12 cellular contexts compared by ENCODE assay signal in the genomic region with DNA sequence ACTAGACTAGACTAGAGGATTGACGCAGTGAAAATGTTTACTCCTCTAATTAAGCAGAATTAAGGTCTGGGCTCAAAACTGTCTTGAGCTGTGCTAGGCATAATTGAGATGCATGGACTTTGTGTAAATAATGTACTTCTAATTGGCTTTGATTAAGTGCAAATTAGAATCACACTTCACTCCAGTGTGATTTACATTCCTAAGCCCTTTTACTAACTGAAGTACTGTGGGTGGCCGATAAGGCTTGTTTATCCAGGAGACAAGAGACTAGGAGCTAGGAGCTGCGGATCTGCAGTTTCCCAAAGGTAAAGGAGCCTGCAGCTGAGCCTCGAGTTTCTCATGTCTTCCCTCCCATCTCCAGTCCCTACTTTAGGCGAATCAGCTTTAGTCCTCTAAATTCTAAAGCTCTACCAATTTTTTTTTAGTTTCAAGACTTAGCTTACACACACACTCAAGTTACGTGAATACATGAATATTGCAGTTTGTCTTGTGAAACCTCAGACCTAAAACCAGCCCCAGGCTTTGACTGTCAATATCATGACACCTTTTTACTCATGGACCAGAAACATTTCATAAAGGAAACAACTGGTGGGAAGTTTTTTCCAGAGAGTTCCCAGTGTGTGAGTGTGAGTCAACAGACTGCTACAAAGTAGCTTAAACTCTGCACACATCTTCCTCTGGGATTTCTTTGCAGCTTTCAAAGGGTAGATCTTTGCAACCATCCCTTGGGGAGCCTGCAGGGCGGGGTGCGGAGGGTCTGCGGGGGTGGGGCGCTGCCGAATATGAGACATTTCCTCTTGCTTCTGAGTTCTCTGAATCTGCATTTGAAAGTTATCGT.
A peak's percentile ranks its signal among the peaks of the same experiment; 100 is the strongest.
DNase-seq lines count a peak whose midpoint lies in the region; ATAC-seq and TF ChIP-seq lines count a peak whose summit lies in the region.
"Had no signal": no experiment of that assay in that cellular context is flagged by ENCODE, and none has a peak within 500 bp of the region (broad histone marks: within the 10 kb centered on the region; RNA-seq: fewer than 3 reads in every experiment).

No MANE protein-coding gene starts in this region.

- H3K27ac Mint-ChIP-seq in activated CD4-positive, alpha-beta T cell treated with anti-CD3 and anti-CD28 coated beads for 36 hours: no peak overlapping the region
- H3K27ac Mint-ChIP-seq in activated naive CD4-positive, alpha-beta T cell treated with anti-CD3 and anti-CD28 coated beads, Interleukin-2, amount 10 ng/mL, durations not matched to agents 7 days and 5 days: no peak overlapping the region
- H3K27ac Mint-ChIP-seq: activated T-helper 2 cell treated with anti-CD3 and anti-CD28 coated beads, Interferon-gamma antibody, Interleukin-2, Interleukin-4, amounts not matched to agents 10 μg/mL and 5 μg/mL and 100 μg/mL, durations not matched to agents 14 hours and 24 hours and 36 hours; T-helper 17 cell had no signal

- H3K36me3 Mint-ChIP-seq in activated CD4-positive, alpha-beta T cell treated with anti-CD3 and anti-CD28 coated beads for 36 hours (ENCODE audit: low read depth): peaks cover 5% of the 10 kb centered on the region
- H3K36me3 Mint-ChIP-seq in activated naive CD4-positive, alpha-beta T cell treated with anti-CD3 and anti-CD28 coated beads, Interleukin-2, amount 10 ng/mL, durations not matched to agents 7 days and 5 days: no peaks in the 10 kb centered on the region

- peaks cover 8% of the 10 kb centered on the region for H3K4me1 ChIP-seq in NT2/D1 (ENCODE audit: insufficient read depth, insufficient read length)
- H3K4me1 ChIP-seq in right lobe of liver: no peaks in the 10 kb centered on the region

- H3K27me3 Mint-ChIP-seq in activated CD4-positive, alpha-beta T cell treated with anti-CD3 and anti-CD28 coated beads for 36 hours: no peaks in the 10 kb centered on the region
- no peaks in the 10 kb centered on the region for H3K27me3 Mint-ChIP-seq in activated naive CD4-positive, alpha-beta T cell treated with anti-CD3 and anti-CD28 coated beads, Interleukin-2, amount 10 ng/mL, durations not matched to agents 7 days and 5 days
- H3K27me3 Mint-ChIP-seq: T-helper 17 cell had no signal

- POLR2A ChIA-PET in activated CD4-positive, alpha-beta T cell treated with anti-CD3 and anti-CD28 coated beads for 36 hours (lab: Charles Lee): interaction anchor here (1.1 kb wide), 1 partner anchor 63 kb away, joined by 3 read pairs; no protein-coding TSS in a partner anchor

- 73% methylated on average over 11 of the region's 12 CpGs for WGBS in right lobe of liver (ENCODE audit: insufficient coverage, low coverage, low lambda C conversion rate, missing lambda C conversion rate)

- peak; percentile 50 for DNase-seq in activated CD4-positive, alpha-beta T cell treated with anti-CD3 and anti-CD28 coated beads for 36 hours
- DNase-seq in activated CD4-positive, alpha-beta T cell treated with anti-CD3 and anti-CD28 coated beads for 4 hours: no peak
- DNase-seq in NT2/D1 (ENCODE audit: low read depth, low spot score) (peak; percentile 48), fibroblast of villous mesenchyme (ENCODE audit: low read depth) (peak; percentile 96), skeletal muscle cell (ENCODE audit: low read depth) (peak; percentile 96), right lobe of liver (no peak), superior temporal gyrus (ENCODE audit: extremely low spot score) (no peak)
- no peak for DNase-seq in activated naive CD4-positive, alpha-beta T cell treated with anti-CD3 and anti-CD28 coated beads, Interleukin-2, amount 10 ng/mL, durations not matched to agents 7 days and 5 days
- DNase-seq: Karpas-422, NCI-H510A treated with DMSO at 0.1 percent for 48 hours, T-helper 17 cell had no signal

- peaks cover 2% of the 10 kb centered on the region for H3K9me3 Mint-ChIP-seq in activated CD4-positive, alpha-beta T cell treated with anti-CD3 and anti-CD28 coated beads for 36 hours (ENCODE audit: low read depth)
- H3K9me3 Mint-ChIP-seq in activated naive CD4-positive, alpha-beta T cell treated with anti-CD3 and anti-CD28 coated beads, Interleukin-2, amount 10 ng/mL, durations not matched to agents 7 days and 5 days: no peaks in the 10 kb centered on the region

- no peak overlapping the region for H3K9ac ChIP-seq in NT2/D1 (ENCODE audit: insufficient read length, low read depth)

- ATAC-seq in activated CD4-positive, alpha-beta T cell treated with anti-CD3 and anti-CD28 coated beads for 36 hours: peak; percentile 80
- ATAC-seq in right lobe of liver: no peak
- ATAC-seq: T-helper 17 cell had no signal

- H3K4me1 Mint-ChIP-seq in activated CD4-positive, alpha-beta T cell treated with anti-CD3 and anti-CD28 coated beads for 36 hours: peaks cover 20% of the 10 kb centered on the region
- H3K4me1 Mint-ChIP-seq in activated naive CD4-positive, alpha-beta T cell treated with anti-CD3 and anti-CD28 coated beads, Interleukin-2, amount 10 ng/mL, durations not matched to agents 7 days and 5 days: peaks cover 6% of the 10 kb centered on the region
- H3K4me1 Mint-ChIP-seq: T-helper 17 cell had no signal

- no peak overlapping the region for H3K4me3 Mint-ChIP-seq in activated CD4-positive, alpha-beta T cell treated with anti-CD3 and anti-CD28 coated beads for 36 hours
- H3K4me3 Mint-ChIP-seq in activated naive CD4-positive, alpha-beta T cell treated with anti-CD3 and anti-CD28 coated beads, Interleukin-2, amount 10 ng/mL, durations not matched to agents 7 days and 5 days: no peak overlapping the region
- H3K4me3 Mint-ChIP-seq: T-helper 17 cell had no signal

- H3K36me3 ChIP-seq in NT2/D1 (ENCODE audit: insufficient read depth, insufficient read length, low read length): no peaks in the 10 kb centered on the region
- no peaks in the 10 kb centered on the region for H3K36me3 ChIP-seq in right lobe of liver

- no peak for TF ChIP-seq CTCF in fibroblast of villous mesenchyme (IDR thresholded peaks at IDR 0.05; ENCODE audit: insufficient read depth, low read depth, low read length)
- no peak for TF ChIP-seq CTCF in right lobe of liver (IDR thresholded peaks at IDR 0.05)

- no peaks in the 10 kb centered on the region for H3K27me3 ChIP-seq in NT2/D1 (ENCODE audit: insufficient read depth, insufficient read length)
- no peaks in the 10 kb centered on the region for H3K27me3 ChIP-seq in right lobe of liver

- no peak overlapping the region for H3K27ac ChIP-seq in right lobe of liver

- CTCF ChIA-PET in activated CD4-positive, alpha-beta T cell treated with anti-CD3 and anti-CD28 coated beads for 36 hours (lab: Charles Lee): interaction anchor here (0.6 kb wide), 1 partner anchor 1180 kb away, joined by 3 read pairs; no protein-coding TSS in a partner anchor
- CTCF ChIA-PET in activated naive CD4-positive, alpha-beta T cell treated with anti-CD3 and anti-CD28 coated beads, Interleukin-2, amount 10 ng/mL, durations not matched to agents 7 days and 5 days (lab: Charles Lee): no interaction called here

- H3K9me3 ChIP-seq in NT2/D1 (ENCODE audit: insufficient read depth, low read length) (peaks cover 7% of the 10 kb centered on the region), right lobe of liver (no peaks in the 10 kb centered on the region)

- H3K4me3 ChIP-seq in NT2/D1 (ENCODE audit: insufficient read length, low read depth) (no peak overlapping the region), fibroblast of villous mesenchyme (ENCODE audit: low read depth, low read length) (no peak overlapping the region), skeletal muscle cell (ENCODE audit: low read depth, low read length) (no peak overlapping the region), right lobe of liver (no peak overlapping the region)

- no peak for TF ChIP-seq POLR2A in right lobe of liver (IDR thresholded peaks at IDR 0.05)

- intact Hi-C loops in activated CD4-positive, alpha-beta T cell treated with anti-CD3 and anti-CD28 coated beads for 36 hours (cut with DNase I, micrococcal nuclease): no loop called here
- intact Hi-C loops in right lobe of liver (cut with DNase I): no loop called here

Comparison
In these comparisons a context has a peak if more than half of its experiments do, and no peak if none do; other contexts are left out.
1. DNase-seq: peak in activated CD4-positive, alpha-beta T cell treated with anti-CD3 and anti-CD28 coated beads for 36 hours (single experiment), NT2/D1 (single experiment), fibroblast of villous mesenchyme (single experiment) and skeletal muscle cell (single experiment); none in activated CD4-positive, alpha-beta T cell treated with anti-CD3 and anti-CD28 coated beads for 4 hours (0 of 2), right lobe of liver (0 of 3), superior temporal gyrus (single experiment) and activated naive CD4-positive, alpha-beta T cell treated with anti-CD3 and anti-CD28 coated beads, Interleukin-2, amount 10 ng/mL, durations not matched to agents 7 days and 5 days (single experiment).